ENCODE assay signal across 9 cellular contexts in genomic region chr3:99023590-99024192, GRCh38.
DNase-seq lines count a peak whose midpoint lies in the region; ATAC-seq and TF ChIP-seq lines count a peak whose summit lies in the region.
"Had no signal": no experiment of that assay in that cellular context is flagged by ENCODE, and none has a peak within 500 bp of the region (broad histone marks: within the 10 kb centered on the region; RNA-seq: fewer than 3 reads in every experiment).

No MANE protein-coding gene starts in this region.

- H3K4me3 ChIP-seq in spleen: no peak overlapping the region

- TF ChIP-seq POLR2A in spleen (IDR thresholded peaks at IDR 0.05): no peak

- H3K27ac ChIP-seq in spleen: no peak overlapping the region
- H3K27ac ChIP-seq: neutrophil had no signal

- H3K36me3 ChIP-seq in spleen: no peaks in the 10 kb centered on the region
- H3K36me3 ChIP-seq: neutrophil had no signal

- peak; percentile 16 for DNase-seq in Caki2 (ENCODE audit: low read depth)
- DNase-seq in SHP77 (lab: John Stamatoyannopoulos, UW): peak; percentile 8 to 21
- peak; percentile 37 for DNase-seq in foreskin melanocyte
- no peak for DNase-seq in spleen
- DNase-seq in activated CD4-positive, alpha-beta T cell treated with anti-CD3 and anti-CD28 coated beads, Interleukin-2, amount 50 U/mL, for 1 hour: no peak
- DNase-seq in NCI-H446 treated with DMSO at 0.1 percent for 48 hours (lab: John Stamatoyannopoulos, UW): no peak

- peaks cover 0 to 6% (median 0%) of the 10 kb centered on the region in 7 donors for H3K27me3 ChIP-seq in spleen (replicated peaks in 1 of 7)
- H3K27me3 ChIP-seq: neutrophil had no signal

- intact Hi-C loops in spleen (cut with DNase I; ENCODE audit: low total_unique reads): no loop called here

- peak in 8 of 11 experiments; percentile 24 to 58 (median 39) for TF ChIP-seq CTCF in spleen (IDR thresholded peaks at IDR 0.05 in 8 of 11, conservative IDR thresholded peaks at IDR 0.05 in 3 of 11)

- in situ Hi-C loops in Caki2 (cut with HindIII; ENCODE audit: low pct_unique_long_range_greater_than_20kb, low sequenced_read_pairs): no loop called here

- peak; percentile 50 for ATAC-seq in GM19023 (IDR thresholded peaks at IDR 0.05; ENCODE audit: unreplicated experiment)
- peak; percentile 77 for ATAC-seq in HG03196 (IDR thresholded peaks at IDR 0.05; ENCODE audit: unreplicated experiment)

- 27 to 50% (median 35%) methylated on average over 2 of the region's 2 CpGs for WGBS in spleen, 5 donors

- H3K9me3 ChIP-seq in spleen: peaks cover 0 to 20% (median 13%) of the 10 kb centered on the region in 8 donors
- H3K9me3 ChIP-seq: neutrophil had no signal

- no peaks in the 10 kb centered on the region for H3K4me1 ChIP-seq in spleen

Comparison
In these comparisons a context has a peak if more than half of its experiments do, and no peak if none do; other contexts are left out.
1. DNase-seq: peak in Caki2 (single experiment), SHP77 (2 of 2) and foreskin melanocyte (single experiment); none in spleen (single experiment), activated CD4-positive, alpha-beta T cell treated with anti-CD3 and anti-CD28 coated beads, Interleukin-2, amount 50 U/mL, for 1 hour (single experiment) and NCI-H446 treated with DMSO at 0.1 percent for 48 hours (single experiment).